Comparison of ENCODE assay signal across 19 cellular contexts in the genomic region with DNA sequence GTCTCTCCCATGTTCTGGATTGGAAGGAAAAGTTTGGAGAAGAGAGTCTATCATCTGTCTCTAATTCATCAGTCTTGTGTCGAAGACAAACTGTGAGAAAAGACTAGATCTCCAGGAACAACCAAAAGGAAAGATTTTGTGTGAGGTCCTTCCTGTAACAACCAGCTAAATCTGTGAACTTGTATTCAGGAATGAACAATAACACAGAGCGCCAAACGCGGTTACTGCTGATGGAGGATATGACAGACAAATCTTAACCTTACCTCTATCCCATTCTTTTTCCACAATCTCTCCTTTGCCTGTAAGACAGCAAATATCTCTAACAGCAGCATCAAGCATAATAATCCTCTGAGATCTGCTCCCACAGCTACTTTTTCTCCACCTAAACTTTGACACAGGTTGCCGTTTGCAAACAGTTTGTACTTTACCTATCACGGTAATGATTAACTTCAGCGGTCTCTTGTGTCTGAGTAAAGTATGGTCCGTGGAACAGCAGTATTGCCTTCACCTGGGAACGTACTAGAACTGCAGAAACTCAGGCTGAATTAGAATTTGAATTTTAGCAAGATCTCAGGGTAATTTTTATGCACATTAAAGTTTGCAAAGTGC.
DNase-seq lines count a peak whose midpoint lies in the region; ATAC-seq and TF ChIP-seq lines count a peak whose summit lies in the region.
"Had no signal": no experiment of that assay in that cellular context is flagged by ENCODE, and none has a peak within 500 bp of the region (broad histone marks: within the 10 kb centered on the region; RNA-seq: fewer than 3 reads in every experiment).

No MANE protein-coding gene starts in this region.

- intact Hi-C loops in activated CD4-positive, alpha-beta T cell treated with anti-CD3 and anti-CD28 coated beads for 36 hours (cut with DNase I, micrococcal nuclease): no loop called here

- H3K36me3 Mint-ChIP-seq in activated CD4-positive, alpha-beta T cell treated with anti-CD3 and anti-CD28 coated beads for 36 hours (ENCODE audit: low read depth): no peaks in the 10 kb centered on the region
- no peaks in the 10 kb centered on the region for H3K36me3 Mint-ChIP-seq in activated naive CD8-positive, alpha-beta T cell treated with anti-CD3 and anti-CD28 coated beads, Interleukin-2, amount 50 U/mL, for 24 hours (ENCODE audit: low read depth)

- no peak overlapping the region for H3K27ac Mint-ChIP-seq in activated CD4-positive, alpha-beta T cell treated with anti-CD3 and anti-CD28 coated beads for 36 hours
- H3K27ac Mint-ChIP-seq in activated naive CD8-positive, alpha-beta T cell treated with anti-CD3 and anti-CD28 coated beads, Interleukin-2, amount 50 U/mL, for 24 hours: no peak overlapping the region
- H3K27ac Mint-ChIP-seq: B cell had no signal

- CTCF ChIA-PET in activated CD4-positive, alpha-beta T cell treated with anti-CD3 and anti-CD28 coated beads for 36 hours (lab: Charles Lee): no interaction called here

- TF ChIP-seq CTCF in VCaP (conservative IDR thresholded peaks at IDR 0.05): peak; percentile 24; the same call in 1 of the 2 replicates

- ATAC-seq in activated CD4-positive, alpha-beta T cell treated with anti-CD3 and anti-CD28 coated beads for 36 hours: no peak
- ATAC-seq in activated naive CD8-positive, alpha-beta T cell treated with anti-CD3 and anti-CD28 coated beads, Interleukin-2, amount 50 U/mL, for 24 hours: no peak
- ATAC-seq: Right ventricle myocardium inferior had no signal

- H3K9me3 Mint-ChIP-seq in activated CD4-positive, alpha-beta T cell treated with anti-CD3 and anti-CD28 coated beads for 36 hours (ENCODE audit: low read depth): peaks cover 10% of the 10 kb centered on the region
- peaks cover 10% of the 10 kb centered on the region for H3K9me3 Mint-ChIP-seq in activated naive CD8-positive, alpha-beta T cell treated with anti-CD3 and anti-CD28 coated beads, Interleukin-2, amount 50 U/mL, for 24 hours

- H3K4me3 Mint-ChIP-seq in activated CD4-positive, alpha-beta T cell treated with anti-CD3 and anti-CD28 coated beads for 36 hours: no peak overlapping the region
- H3K4me3 Mint-ChIP-seq in activated naive CD8-positive, alpha-beta T cell treated with anti-CD3 and anti-CD28 coated beads, Interleukin-2, amount 50 U/mL, for 24 hours: no peak overlapping the region
- H3K4me3 Mint-ChIP-seq: B cell had no signal

- H3K27ac ChIP-seq in VCaP: peak overlapping the region; percentile 2; the same call in 1 of the 2 replicates
- H3K27ac ChIP-seq: SJSA1 had no signal

- DNase-seq in DMS53 treated with DMSO at 0.1 percent for 48 hours (lab: John Stamatoyannopoulos, UW; ENCODE audit: unreplicated experiment): peak; percentile 9
- DNase-seq in left kidney (ENCODE audit: low read depth, low spot score): peak; percentile 10
- peak; percentile 9 for DNase-seq in renal cortical epithelial cell (ENCODE audit: low read depth)
- DNase-seq in activated CD4-positive, alpha-beta T cell treated with anti-CD3 and anti-CD28 coated beads for 36 hours: no peak
- DNase-seq in activated naive CD4-positive, alpha-beta T cell treated with anti-CD3 and anti-CD28 coated beads, Interleukin-2, amount 50 U/mL, for 16 hours: no peak
- no peak for DNase-seq in SKM-1 (lab: John Stamatoyannopoulos, UW; ENCODE audit: unreplicated experiment)
- no peak for DNase-seq in activated naive CD8-positive, alpha-beta T cell treated with anti-CD3 and anti-CD28 coated beads, Interleukin-2, amount 50 U/mL, for 24 hours
- DNase-seq: DMS79 treated with DMSO at 0.1 percent for 48 hours, Karpas-422, MV-4-11, NCI-H1694, NCI-H2081 treated with DMSO at 0.1 percent for 48 hours, NCI-H2171 treated with DMSO at 0.1 percent for 48 hours, NCI-H524 treated with DMSO at 0.1 percent for 48 hours, OCI-M1 had no signal

- POLR2A ChIA-PET in activated CD4-positive, alpha-beta T cell treated with anti-CD3 and anti-CD28 coated beads for 36 hours (lab: Charles Lee): no interaction called here

- no peaks in the 10 kb centered on the region for H3K27me3 Mint-ChIP-seq in activated CD4-positive, alpha-beta T cell treated with anti-CD3 and anti-CD28 coated beads for 36 hours
- no peaks in the 10 kb centered on the region for H3K27me3 Mint-ChIP-seq in activated naive CD8-positive, alpha-beta T cell treated with anti-CD3 and anti-CD28 coated beads, Interleukin-2, amount 50 U/mL, for 24 hours
- H3K27me3 Mint-ChIP-seq: B cell had no signal

- H3K4me1 Mint-ChIP-seq in activated CD4-positive, alpha-beta T cell treated with anti-CD3 and anti-CD28 coated beads for 36 hours: no peaks in the 10 kb centered on the region
- no peaks in the 10 kb centered on the region for H3K4me1 Mint-ChIP-seq in activated naive CD8-positive, alpha-beta T cell treated with anti-CD3 and anti-CD28 coated beads, Interleukin-2, amount 50 U/mL, for 24 hours
- H3K4me1 Mint-ChIP-seq: B cell had no signal

Comparison
In these comparisons a context has a peak if more than half of its experiments do, and no peak if none do; other contexts are left out.
1. DNase-seq: peak in DMS53 treated with DMSO at 0.1 percent for 48 hours (single experiment), left kidney (single experiment) and renal cortical epithelial cell (single experiment); none in activated CD4-positive, alpha-beta T cell treated with anti-CD3 and anti-CD28 coated beads for 36 hours (single experiment), activated naive CD4-positive, alpha-beta T cell treated with anti-CD3 and anti-CD28 coated beads, Interleukin-2, amount 50 U/mL, for 16 hours (single experiment), SKM-1 (single experiment) and activated naive CD8-positive, alpha-beta T cell treated with anti-CD3 and anti-CD28 coated beads, Interleukin-2, amount 50 U/mL, for 24 hours (single experiment).